Comparison of ENCODE assay signal across 9 cellular contexts in the genomic region with DNA sequence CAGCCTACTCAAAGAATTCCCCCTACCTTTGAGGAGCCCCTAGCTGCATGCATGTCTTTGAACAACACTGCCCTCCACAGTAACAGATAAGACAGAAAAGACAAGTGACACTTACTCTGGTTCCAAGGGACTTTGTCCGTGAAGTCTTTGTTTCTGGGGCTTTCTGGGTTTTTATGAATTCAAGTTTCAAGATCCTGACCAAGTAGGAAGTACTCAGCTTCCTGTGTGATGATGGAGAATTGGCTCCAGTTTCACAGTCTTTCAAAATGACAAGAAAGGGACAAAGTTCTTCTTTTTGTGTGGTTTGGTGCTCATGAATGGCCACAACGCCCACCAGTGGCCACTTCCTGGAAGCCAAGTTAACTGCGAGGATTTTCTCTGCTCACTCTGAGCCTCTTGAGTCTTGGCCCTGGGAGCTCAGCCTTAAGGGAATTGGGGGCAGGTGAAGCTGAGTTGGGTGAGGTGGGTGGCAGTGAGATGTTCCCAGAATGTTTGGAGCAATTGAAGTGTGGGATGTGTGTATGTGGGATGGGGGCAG. TPM values are rescaled to one million over a fixed set of nuclear protein-coding genes. Genes with fewer than 3 reads are reported as not detected.
A peak's percentile ranks its signal among the peaks of the same experiment; 100 is the strongest.
DNase-seq lines count a peak whose midpoint lies in the region; ATAC-seq, FAIRE-seq and TF ChIP-seq lines count a peak whose summit lies in the region.
"Had no signal": no experiment of that assay in that cellular context is flagged by ENCODE, and none has a peak within 500 bp of the region (broad histone marks: within the 10 kb centered on the region; RNA-seq: fewer than 3 reads in every experiment).

TSS of gene CCR1 (minus strand) at position 147 of the 538 bp plus-strand sequence. CDS start 4,000 bp downstream, outside the sequence.

- POLR2A ChIA-PET in A549 (lab: Yijun Ruan, JAX): no interaction called here

- H3K4me3 ChIP-seq in A549: no peak within 1 kb of the TSS
- H3K4me3 ChIP-seq in WERI-Rb-1 (ENCODE audit: low read depth, low read length): no peak within 1 kb of the TSS
- peak within 1 kb of the TSS; percentile 28 to 42 (median 32) for H3K4me3 ChIP-seq in esophagus muscularis mucosa
- H3K4me3 ChIP-seq: HAP-1 had no signal

- peak; percentile 25 to 39; a peak in 2 of 5 replicates for TF ChIP-seq RAD21 in A549 (conservative IDR thresholded peaks at IDR 0.05 in 1 of 2, IDR thresholded peaks at IDR 0.05 in 1 of 2)

- TF ChIP-seq CTCF in A549 (IDR thresholded peaks at IDR 0.05): 0 out of 3 replicates have a peak, but pooled peaks have one; percentile 15
- peak; percentile 57 for TF ChIP-seq CTCF in GM13976 (IDR thresholded peaks at IDR 0.05; ENCODE audit: borderline replicate concordance, control extremely low read depth, extremely low read depth, insufficient read depth, missing control alignments)
- TF ChIP-seq CTCF in WERI-Rb-1 (IDR thresholded peaks at IDR 0.05; ENCODE audit: low read depth, low read length): peak; percentile 55
- peak; percentile 23 to 33 (median 27) for TF ChIP-seq CTCF in esophagus muscularis mucosa (IDR thresholded peaks at IDR 0.05)

- DNase-seq in A549 (ENCODE audit: low read depth in 1 of 2, low spot score in 1 of 2) (peak in 1 of 2 experiments; percentile 14), GM13976 (ENCODE audit: low spot score) (peak; percentile 55), WERI-Rb-1 (no peak), esophagus muscularis mucosa (ENCODE audit: extremely low spot score) (peak; percentile 92)
- DNase-seq in natural killer cell treated with Interleukin-12 subunit alpha and Interleukin-12 subunit beta and Interleukin-15 and Interleukin-18, amount 100 ng/mL, for 72 hours (ENCODE audit: low spot score): peak; percentile 88

- H3K27ac Mint-ChIP-seq in natural killer cell treated with Interleukin-12 subunit alpha and Interleukin-12 subunit beta and Interleukin-15 and Interleukin-18, amount 100 ng/mL, for 72 hours: peak within 1 kb of the TSS; percentile 87 to 96

- ATAC-seq in A549: no peak
- peak; percentile 61 for ATAC-seq in HG03432 (IDR thresholded peaks at IDR 0.05; ENCODE audit: unreplicated experiment)
- peak; percentile 80 to 86 for ATAC-seq in natural killer cell treated with Interleukin-12 subunit alpha and Interleukin-12 subunit beta and Interleukin-15 and Interleukin-18, amount 100 ng/mL, for 72 hours
- ATAC-seq in GM21381 (IDR thresholded peaks at IDR 0.05; ENCODE audit: unreplicated experiment): no peak
- ATAC-seq in GM21717 (IDR thresholded peaks at IDR 0.05; ENCODE audit: unreplicated experiment): no peak

- 12% methylated on average over 3 of the region's 3 CpGs for WGBS in A549 (ENCODE audit: missing lambda C conversion rate)
- WGBS in esophagus muscularis mucosa: 50% methylated on average over 3 of the region's 3 CpGs

- CTCF ChIA-PET in A549 (lab: Yijun Ruan, JAX): interaction anchor here (1.1 kb wide), 1 partner anchor 227 kb away, joined by 3 read pairs; no protein-coding TSS in a partner anchor

- no peaks in the 10 kb centered on the region for H3K4me1 ChIP-seq in A549
- no peaks in the 10 kb centered on the region for H3K4me1 ChIP-seq in esophagus muscularis mucosa
- H3K4me1 ChIP-seq: HAP-1 had no signal

- intact Hi-C loops in esophagus muscularis mucosa (cut with DNase I): no loop called here

- peaks cover 13% of the 10 kb centered on the region for H3K36me3 Mint-ChIP-seq in natural killer cell treated with Interleukin-12 subunit alpha and Interleukin-12 subunit beta and Interleukin-15 and Interleukin-18, amount 100 ng/mL, for 72 hours

- in situ Hi-C loops in GM13976 (cut with MboI; ENCODE audit: low sequenced_read_pairs, unreplicated experiment): loop anchor here (10.0 kb wide), 2 partner anchors 123 to 263 kb away; partner anchors contain the start of gene CXCR6

- TF ChIP-seq POLR2A in A549 (IDR thresholded peaks at IDR 0.05; ENCODE audit: low read length): no peak
- TF ChIP-seq POLR2A in esophagus muscularis mucosa (IDR thresholded peaks at IDR 0.05; ENCODE audit: low read depth): no peak

- H3K27me3 ChIP-seq in WERI-Rb-1 (ENCODE audit: insufficient read depth, low read depth, severe bottlenecking): peaks cover 79% of the 10 kb centered on the region
- H3K27me3 ChIP-seq in esophagus muscularis mucosa: no peaks in the 10 kb centered on the region

- no peak within 1 kb of the TSS for H3K27ac ChIP-seq in A549
- H3K27ac ChIP-seq in WERI-Rb-1: no peak within 1 kb of the TSS
- peak within 1 kb of the TSS; percentile 7 to 60 (median 34) for H3K27ac ChIP-seq in esophagus muscularis mucosa (replicated peaks in 1 of 4)

- peaks cover 58 to 69% of the 10 kb centered on the region in 2 donors for H3K4me1 Mint-ChIP-seq in natural killer cell treated with Interleukin-12 subunit alpha and Interleukin-12 subunit beta and Interleukin-15 and Interleukin-18, amount 100 ng/mL, for 72 hours (ENCODE audit: low read depth in 2 of 2)

- H3K9me3 Mint-ChIP-seq in natural killer cell treated with Interleukin-12 subunit alpha and Interleukin-12 subunit beta and Interleukin-15 and Interleukin-18, amount 100 ng/mL, for 72 hours: no peaks in the 10 kb centered on the region

- peak within 1 kb of the TSS; percentile 77 for H3K4me3 Mint-ChIP-seq in natural killer cell treated with Interleukin-12 subunit alpha and Interleukin-12 subunit beta and Interleukin-15 and Interleukin-18, amount 100 ng/mL, for 72 hours

- TF ChIP-seq EP300 in A549 (IDR thresholded peaks at IDR 0.05) (no peak), esophagus muscularis mucosa (IDR thresholded peaks at IDR 0.05) (no peak)

- no peaks in the 10 kb centered on the region for H3K27me3 Mint-ChIP-seq in natural killer cell treated with Interleukin-12 subunit alpha and Interleukin-12 subunit beta and Interleukin-15 and Interleukin-18, amount 100 ng/mL, for 72 hours

- no peak for FAIRE-seq in A549 (lab: Jason Lieb, UNC)

- no peaks in the 10 kb centered on the region for H3K36me3 ChIP-seq in WERI-Rb-1
- H3K36me3 ChIP-seq in esophagus muscularis mucosa: no peaks in the 10 kb centered on the region
- H3K36me3 ChIP-seq: HAP-1 had no signal

- H3K9me3 ChIP-seq in A549: no peaks in the 10 kb centered on the region
- H3K9me3 ChIP-seq in WERI-Rb-1 (ENCODE audit: severe bottlenecking): no peaks in the 10 kb centered on the region
- no peaks in the 10 kb centered on the region for H3K9me3 ChIP-seq in esophagus muscularis mucosa
- H3K9me3 ChIP-seq: HAP-1 had no signal

- H3K4me2 ChIP-seq in A549: no peak within 1 kb of the TSS

TF ChIP-seq in A549, 52 proteins besides CTCF, POLR2A, EP300 and RAD21:
- TF ChIP-seq MAFK (IDR thresholded peaks at IDR 0.05; ENCODE audit: partially characterized antibody): no peak
- TF ChIP-seq FOXS1 (CRISPR knock-in tag; IDR thresholded peaks at IDR 0.05): no peak
- TF ChIP-seq NFE2L2 (conservative IDR thresholded peaks at IDR 0.05; ENCODE audit: low read length): no peak
- TF ChIP-seq, protein P1, sequence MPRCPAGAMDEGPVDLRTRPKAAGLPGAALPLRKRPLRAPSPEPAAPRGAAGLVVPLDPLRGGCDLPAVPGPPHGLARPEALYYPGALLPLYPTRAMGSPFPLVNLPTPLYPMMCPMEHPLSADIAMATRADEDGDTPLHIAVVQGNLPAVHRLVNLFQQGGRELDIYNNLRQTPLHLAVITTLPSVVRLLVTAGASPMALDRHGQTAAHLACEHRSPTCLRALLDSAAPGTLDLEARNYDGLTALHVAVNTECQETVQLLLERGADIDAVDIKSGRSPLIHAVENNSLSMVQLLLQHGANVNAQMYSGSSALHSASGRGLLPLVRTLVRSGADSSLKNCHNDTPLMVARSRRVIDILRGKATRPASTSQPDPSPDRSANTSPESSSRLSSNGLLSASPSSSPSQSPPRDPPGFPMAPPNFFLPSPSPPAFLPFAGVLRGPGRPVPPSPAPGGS (IDR thresholded peaks at IDR 0.05): no peak
- no peak for TF ChIP-seq NR3C1 (IDR thresholded peaks at IDR 0.05)
- TF ChIP-seq FOSL2 (IDR thresholded peaks at IDR 0.05): no peak
- TF ChIP-seq FOSL2 (CRISPR knock-in tag; IDR thresholded peaks at IDR 0.05): no peak
- no peak for TF ChIP-seq ZNF302 (CRISPR knock-in tag; IDR thresholded peaks at IDR 0.05)
- TF ChIP-seq, protein P2, sequence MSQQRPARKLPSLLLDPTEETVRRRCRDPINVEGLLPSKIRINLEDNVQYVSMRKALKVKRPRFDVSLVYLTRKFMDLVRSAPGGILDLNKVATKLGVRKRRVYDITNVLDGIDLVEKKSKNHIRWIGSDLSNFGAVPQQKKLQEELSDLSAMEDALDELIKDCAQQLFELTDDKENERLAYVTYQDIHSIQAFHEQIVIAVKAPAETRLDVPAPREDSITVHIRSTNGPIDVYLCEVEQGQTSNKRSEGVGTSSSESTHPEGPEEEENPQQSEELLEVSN (IDR thresholded peaks at IDR 0.05; ENCODE audit: borderline replicate concordance, low read depth): no peak
- no peak for TF ChIP-seq ZFP36 (IDR thresholded peaks at IDR 0.05; ENCODE audit: borderline replicate concordance, partially characterized antibody)
- TF ChIP-seq GATA3 (IDR thresholded peaks at IDR 0.05; ENCODE audit: borderline replicate concordance): no peak
- TF ChIP-seq FOSB (CRISPR knock-in tag; IDR thresholded peaks at IDR 0.05): no peak
- no peak for TF ChIP-seq HOXB13 (CRISPR knock-in tag; IDR thresholded peaks at IDR 0.05; ENCODE audit: low read depth)

RNA-seq across cellular contexts. Expression of gene CCR1, which starts in this region (rescaled TPM):
- polyA plus RNA-seq in A549 (2011; rRNA removed) (0.03 TPM in 1 of 2 replicates, not detected in the other), A549 (2017; fragmentation: RNase III; extraction: RNeasy Plus Mini Kit Qiagen cat#74134 plus additional on column Dnase treatment) (not detected in 3 replicates)
- polyA plus RNA-seq in A549 (2012; cell fraction: cytosol; rRNA removed): not detected in 2 replicates
- polyA plus RNA-seq in A549 (2012; cell fraction: nucleus; rRNA removed): not detected in 2 replicates
- polyA minus RNA-seq in A549 (2011; rRNA and poly(A)+ RNA removed): not detected in 2 replicates
- 10 to 100 TPM in 1 of 4 donors, 1 to 10 TPM in 3; 5.3 to 42.1 (median 6.5) TPM for total RNA-seq in esophagus muscularis mucosa
- 10 to 100 TPM; 52.2 to 92.2 TPM for total RNA-seq in natural killer cell treated with Interleukin-12 subunit alpha and Interleukin-12 subunit beta and Interleukin-15 and Interleukin-18, amount 100 ng/mL, for 72 hours

Comparison
In these comparisons a context has a peak if more than half of its experiments do, and no peak if none do; other contexts are left out.
1. ATAC-seq: peak in HG03432 (single experiment) and natural killer cell treated with Interleukin-12 subunit alpha and Interleukin-12 subunit beta and Interleukin-15 and Interleukin-18, amount 100 ng/mL, for 72 hours (2 of 2); none in A549 (0 of 2), GM21381 (single experiment) and GM21717 (single experiment).
2. H3K27ac ChIP-seq: peak in esophagus muscularis mucosa (4 of 4); none in A549 (0 of 2) and WERI-Rb-1 (single experiment).
3. H3K4me3 ChIP-seq: peak in esophagus muscularis mucosa (4 of 4); none in A549 (single experiment) and WERI-Rb-1 (single experiment).
4. Peak in every context shown above with its lines, with median percentiles within 50 percentile points of each other: CTCF ChIP-seq.